Comparison of ENCODE assay signal across 22 cellular contexts in genomic region chr11:17537261-17537660, GRCh38. TPM values are rescaled to one million over a fixed set of nuclear protein-coding genes. Genes with fewer than 3 reads are reported as not detected.
DNase-seq lines count a peak whose midpoint lies in the region; ATAC-seq and TF ChIP-seq lines count a peak whose summit lies in the region.
"Had no signal": no experiment of that assay in that cellular context is flagged by ENCODE, and none has a peak within 500 bp of the region (broad histone marks: within the 10 kb centered on the region; RNA-seq: fewer than 3 reads in every experiment).

No MANE protein-coding gene starts in this region.

- H3K36me3 ChIP-seq in IMR-90 (ENCODE audit: control insufficient read depth, insufficient read depth, low read length): no peaks in the 10 kb centered on the region
- H3K36me3 ChIP-seq in hepatocyte (replicated peaks; ENCODE audit: insufficient read depth, low read depth): no peaks in the 10 kb centered on the region
- H3K36me3 ChIP-seq: BE2C, BLaER1 had no signal

- no peak overlapping the region for H4K8ac ChIP-seq in IMR-90 (ENCODE audit: low read depth in 2 of 2, low read length in 2 of 2)

- dilution Hi-C loops in IMR-90 (cut with HindIII; ENCODE audit: low sequenced_read_pairs, unreplicated experiment): no loop called here

- H3K14ac ChIP-seq in IMR-90 (replicated peaks; ENCODE audit: low read depth, low read length): no peak overlapping the region

- H3K9me1 ChIP-seq in IMR-90 (ENCODE audit: insufficient read depth, low read length): no peaks in the 10 kb centered on the region

- H3K9ac ChIP-seq in IMR-90 (ENCODE audit: low read depth, low read length): no peak overlapping the region
- H3K9ac ChIP-seq: BLaER1 had no signal

- H3K18ac ChIP-seq in IMR-90 (ENCODE audit: low read depth, low read length): no peak overlapping the region

- POLR2A ChIA-PET in IMR-90 (lab: Charles Lee; ENCODE audit: unreplicated experiment): no interaction called here

- H3K4me1 ChIP-seq in IMR-90 (ENCODE audit: control insufficient read depth, insufficient read depth, low read length) (no peaks in the 10 kb centered on the region), hepatocyte (ENCODE audit: insufficient read depth) (peaks cover 46% of the 10 kb centered on the region)
- H3K4me1 ChIP-seq: BE2C had no signal

- no peak overlapping the region for H4K5ac ChIP-seq in IMR-90 (ENCODE audit: low read depth, low read length)

- no peak overlapping the region for H3K4me3 ChIP-seq in IMR-90 (ENCODE audit: insufficient read depth, low read depth, low read length)
- H3K4me3 ChIP-seq in hepatocyte: no peak overlapping the region
- H3K4me3 ChIP-seq: BLaER1 had no signal

- TF ChIP-seq RAD21 in IMR-90 (IDR thresholded peaks at IDR 0.05; ENCODE audit: low read length): no peak

- ATAC-seq in IMR-90 (ENCODE audit: low read depth) (no peak), GM19455 (IDR thresholded peaks at IDR 0.05; ENCODE audit: unreplicated experiment) (no peak)
- no peak for ATAC-seq in activated CD4-positive, CD25-positive, alpha-beta regulatory T cell treated with anti-CD3 and anti-CD28 coated beads, Interleukin-2, amount 50 U/mL, for 24 hours

- H3K23ac ChIP-seq in IMR-90 (ENCODE audit: low read depth, low read length): no peak overlapping the region

- no peak overlapping the region for H2BK15ac ChIP-seq in IMR-90 (ENCODE audit: low read depth, low read length)

- no peaks in the 10 kb centered on the region for H3K9me3 ChIP-seq in IMR-90 (ENCODE audit: control insufficient read depth, insufficient read depth, low read length)
- H3K9me3 ChIP-seq in hepatocyte (ENCODE audit: low read depth): no peaks in the 10 kb centered on the region
- H3K9me3 ChIP-seq: BE2C, BLaER1 had no signal

- no peak overlapping the region for H3K56ac ChIP-seq in IMR-90 (ENCODE audit: extremely low read depth, insufficient read depth, low read length)

- in situ Hi-C loops in IMR-90 (cut with MboI; ENCODE audit: low sequenced_read_pairs): no loop called here

- H3K9me2 ChIP-seq in hepatocyte (replicated peaks; ENCODE audit: insufficient read depth): no peaks in the 10 kb centered on the region

- H3K27ac ChIP-seq in IMR-90 (ENCODE audit: insufficient read depth, low read length) (no peak overlapping the region), hepatocyte (peak overlapping the region; percentile 55)
- H3K27ac ChIP-seq: BLaER1 had no signal

- H3K79me2 ChIP-seq in hepatocyte: peaks cover 68% of the 10 kb centered on the region

- CTCF ChIA-PET in IMR-90 (lab: Yijun Ruan, JAX): no interaction called here

- H2BK20ac ChIP-seq in IMR-90 (ENCODE audit: low read depth, low read length): no peak overlapping the region

- H3K79me1 ChIP-seq in IMR-90 (ENCODE audit: low read depth in 1 of 2, low read length in 2 of 2): no peaks in the 10 kb centered on the region

- TF ChIP-seq CTCF in IMR-90 (conservative IDR thresholded peaks at IDR 0.05; ENCODE audit: low read depth, low read length) (no peak), hepatocyte (IDR thresholded peaks at IDR 0.05; ENCODE audit: poor library complexity) (no peak)

- no peak for TF ChIP-seq POLR2A in IMR-90 (IDR thresholded peaks at IDR 0.05; ENCODE audit: low read depth, low read length)

- no peak overlapping the region for H4K91ac ChIP-seq in IMR-90 (ENCODE audit: insufficient read depth, low read depth, low read length)

- no peak overlapping the region for H3K4ac ChIP-seq in IMR-90 (ENCODE audit: low read depth, low read length)

- H2AK9ac ChIP-seq in IMR-90 (replicated peaks; ENCODE audit: low read depth, low read length, poor library complexity): peak overlapping the region; percentile 39

- DNase-seq in IMR-90: no peak
- DNase-seq in hepatocyte (ENCODE audit: low spot score): no peak
- peak; percentile 76 for DNase-seq in posterior vena cava (ENCODE audit: low spot score)
- no peak for DNase-seq in central memory CD4-positive, alpha-beta T cell
- DNase-seq in T-helper 1 cell: no peak
- DNase-seq: 8988T; ACHN; BE2C; C1 segment of cervical spinal cord; Calu3; CD4-positive, alpha-beta memory T cell; CD4-positive, CD25-positive, alpha-beta regulatory T cell; CD8-positive, alpha-beta memory T cell; COR-L47; DMS79 treated with DMSO at 0.1 percent for 48 hours; GF-D8 had no signal

- H2AFZ ChIP-seq in IMR-90 (replicated peaks; ENCODE audit: low read length, poor library complexity) (no peak overlapping the region), hepatocyte (no peak overlapping the region)

- H2AK5ac ChIP-seq in IMR-90 (ENCODE audit: low read depth, low read length): no peak overlapping the region

- no peak overlapping the region for H2BK120ac ChIP-seq in IMR-90 (ENCODE audit: low read depth, low read length)

- H3K4me2 ChIP-seq in IMR-90 (ENCODE audit: low read depth, low read length): no peak overlapping the region
- no peak overlapping the region for H3K4me2 ChIP-seq in hepatocyte
- H3K4me2 ChIP-seq: BLaER1 had no signal

- H4K20me1 ChIP-seq in IMR-90 (ENCODE audit: insufficient read depth, low read length): no peaks in the 10 kb centered on the region
- H4K20me1 ChIP-seq in hepatocyte (ENCODE audit: insufficient read depth, poor library complexity, severe bottlenecking): peaks cover 17% of the 10 kb centered on the region
- H4K20me1 ChIP-seq: BLaER1 had no signal

- WGBS in IMR-90 (ENCODE audit: extremely low coverage in 2 of 2, insufficient read length in 1 of 2), 2 experiments: 10% methylated on average over 3 of the region's 8 CpGs; no CpG with 5 or more reads in 1 of the 2 experiments
- 91% methylated on average over 8 of the region's 8 CpGs for WGBS in hepatocyte (ENCODE audit: low lambda C conversion rate, missing lambda C conversion rate)

- BruUV-seq in IMR-90 (replicated peaks; lab: Mats Ljungman, UMichigan): no TSS peak

- H3K27me3 ChIP-seq in IMR-90 (ENCODE audit: control insufficient read depth, insufficient read depth, low read length) (peaks cover 16% of the 10 kb centered on the region), hepatocyte (no peaks in the 10 kb centered on the region)
- H3K27me3 ChIP-seq: BE2C, BLaER1 had no signal

- no peak overlapping the region for H2BK5ac ChIP-seq in IMR-90 (ENCODE audit: low read depth, low read length, poor library complexity, severe bottlenecking)

- intact Hi-C loops in IMR-90 (cut with micrococcal nuclease): no loop called here
- intact Hi-C loops in posterior vena cava (cut with DNase I): no loop called here

TF ChIP-seq in IMR-90, 13 proteins besides CTCF, POLR2A, EP300 and RAD21:
- TF ChIP-seq MAFK (IDR thresholded peaks at IDR 0.05; ENCODE audit: low read depth, low read length): no peak
- no peak for TF ChIP-seq RFX5 (IDR thresholded peaks at IDR 0.05; ENCODE audit: low read depth, low read length)
- TF ChIP-seq CHD1 (IDR thresholded peaks at IDR 0.05; ENCODE audit: low read depth, low read length): no peak
- TF ChIP-seq CEBPB (IDR thresholded peaks at IDR 0.05; ENCODE audit: low read depth, low read length): no peak
- TF ChIP-seq BHLHE40 (IDR thresholded peaks at IDR 0.05; ENCODE audit: low read depth, low read length): no peak
- no peak for TF ChIP-seq MXI1 (IDR thresholded peaks at IDR 0.05; ENCODE audit: borderline replicate concordance, low read depth, low read length)
- no peak for TF ChIP-seq MAZ (IDR thresholded peaks at IDR 0.05; ENCODE audit: borderline replicate concordance, low read depth, low read length)
- TF ChIP-seq RCOR1 (IDR thresholded peaks at IDR 0.05; ENCODE audit: insufficient replicate concordance, low read length): no peak
- no peak for TF ChIP-seq USF2 (IDR thresholded peaks at IDR 0.05; ENCODE audit: low read depth, low read length)

RNA-seq across cellular contexts. Expression of gene USH1C, which starts 7.0 kb away (rescaled TPM):
- total RNA-seq in IMR-90 (2012; rRNA removed) (not detected in 2 replicates), hepatocyte (58.8 and 60.6 TPM in 2 replicates), posterior vena cava (1 to 10 TPM in 1 of 2 donors, not detected in 1; 2.9 TPM)
- polyA plus RNA-seq in IMR-90 (2012; rRNA removed) (not detected in 2 replicates), hepatocyte (54.0 and 54.3 TPM in 2 replicates)
- polyA plus RNA-seq in IMR-90 (2012; cell fraction: cytosol; rRNA removed): not detected in 2 replicates
- polyA plus RNA-seq in IMR-90 (2012; cell fraction: nucleus; rRNA removed; ENCODE audit: low replicate concordance): not detected in 2 replicates
- total RNA-seq: A673; CD4-positive, alpha-beta memory T cell; CD4-positive, CD25-positive, alpha-beta regulatory T cell; CD8-positive, alpha-beta memory T cell had no signal
- polyA plus RNA-seq: AG04450; CD14-positive monocyte; CD4-positive, alpha-beta memory T cell; CD4-positive, CD25-positive, alpha-beta regulatory T cell; CD8-positive, alpha-beta memory T cell had no signal

RNA-seq across cellular contexts. Expression of gene OTOG, which starts 9.8 kb away (rescaled TPM):
- total RNA-seq in IMR-90 (2012; rRNA removed): not detected in 2 replicates
- polyA plus RNA-seq in IMR-90 (2012; rRNA removed): not detected in 2 replicates
- not detected in 2 replicates for polyA plus RNA-seq in IMR-90 (2012; cell fraction: cytosol; rRNA removed)
- polyA plus RNA-seq in IMR-90 (2012; cell fraction: nucleus; rRNA removed; ENCODE audit: low replicate concordance): not detected in 2 replicates
- total RNA-seq in hepatocyte: 0.16 and 0.27 TPM in 2 replicates
- 0.06 and 2.0 TPM in 2 replicates for polyA plus RNA-seq in hepatocyte
- total RNA-seq in posterior vena cava: not detected
- total RNA-seq: A673; Calu3; CD4-positive, alpha-beta memory T cell; CD4-positive, CD25-positive, alpha-beta regulatory T cell; CD8-positive, alpha-beta memory T cell had no signal
- polyA plus RNA-seq: AG04450; CD14-positive monocyte; CD4-positive, alpha-beta memory T cell; CD4-positive, CD25-positive, alpha-beta regulatory T cell; CD8-positive, alpha-beta memory T cell had no signal

Comparison
In these comparisons a context has a peak if more than half of its experiments do, and no peak if none do; other contexts are left out.
1. RNA of gene USH1C, which starts 7.0 kb away (total RNA-seq): 58.8 to 60.6 TPM in hepatocyte; 2.9 TPM in posterior vena cava and not detected in IMR-90; every median in the first group is over 10 times any median in the second.